Comparison of ENCODE assay signal across 19 cellular contexts in genomic region chr11:80388536-80388935, GRCh38.
"Had no signal": no experiment of that assay in that cellular context is flagged by ENCODE, and none has a peak within 500 bp of the region (broad histone marks: within the 10 kb centered on the region; RNA-seq: fewer than 3 reads in every experiment).

No MANE protein-coding gene starts in this region.

- H3K27ac Mint-ChIP-seq: naive thymus-derived CD4-positive, alpha-beta T cell; nephron progenitor cell; stimulated activated naive B cell treated with anti-CD40 and anti-IgM and Interleukin-4, amounts not matched to agents 10 μg/mL and 1 μg/mL and 100 μg/mL, for 72 hours; stimulated activated naive CD8-positive, alpha-beta T cell treated with anti-CD3 and anti-CD28 coated beads, Interleukin-15, amount 100 ng/mL, for 72 hours had no signal

- H3K9me3 ChIP-seq: ovary, right atrium auricular region, sigmoid colon, thoracic aorta, transverse colon had no signal

- H3K4me3 Mint-ChIP-seq: naive thymus-derived CD4-positive, alpha-beta T cell; nephron progenitor cell; stimulated activated naive B cell treated with anti-CD40 and anti-IgM and Interleukin-4, amounts not matched to agents 10 μg/mL and 1 μg/mL and 100 μg/mL, for 72 hours; stimulated activated naive CD8-positive, alpha-beta T cell treated with anti-CD3 and anti-CD28 coated beads, Interleukin-15, amount 100 ng/mL, for 72 hours had no signal

- DNase-seq: effector CD4-positive, alpha-beta T cell; foreskin melanocyte; head of caudate nucleus; hippocampal formation; kidney glomerular epithelial cell; naive thymus-derived CD4-positive, alpha-beta T cell; nephron progenitor cell; nucleus accumbens; ovary; sigmoid colon; stimulated activated CD4-positive, alpha-beta T cell treated with anti-CD3 and anti-CD28 coated beads, Interleukin-2, amount 100 ng/mL, for 24 hours; stimulated activated CD4-positive, alpha-beta T cell treated with anti-CD3 and anti-CD28 coated beads, Interleukin-4, amount 100 ng/mL, for 4 hours; stimulated activated naive B cell treated with anti-CD40 and anti-IgM and Interleukin-4, amounts not matched to agents 10 μg/mL and 1 μg/mL and 100 μg/mL, for 72 hours; stimulated activated naive CD8-positive, alpha-beta T cell treated with anti-CD3 and anti-CD28 coated beads, Interleukin-15, amount 100 ng/mL, for 72 hours; transverse colon had no signal

- H3K27ac ChIP-seq: coronary artery, ovary, right atrium auricular region, sigmoid colon, skin epidermis, thoracic aorta, transverse colon had no signal

- H3K27me3 Mint-ChIP-seq: naive thymus-derived CD4-positive, alpha-beta T cell; stimulated activated naive B cell treated with anti-CD40 and anti-IgM and Interleukin-4, amounts not matched to agents 10 μg/mL and 1 μg/mL and 100 μg/mL, for 72 hours; stimulated activated naive CD8-positive, alpha-beta T cell treated with anti-CD3 and anti-CD28 coated beads, Interleukin-15, amount 100 ng/mL, for 72 hours had no signal

- H3K4me3 ChIP-seq: coronary artery, ovary, right atrium auricular region, sigmoid colon, skin epidermis, thoracic aorta, transverse colon had no signal

- H3K36me3 ChIP-seq: ovary, right atrium auricular region, sigmoid colon, thoracic aorta, transverse colon had no signal

- H3K9me3 Mint-ChIP-seq: nephron progenitor cell had no signal

- ATAC-seq: naive thymus-derived CD4-positive, alpha-beta T cell; stimulated activated naive B cell treated with anti-CD40 and anti-IgM and Interleukin-4, amounts not matched to agents 10 μg/mL and 1 μg/mL and 100 μg/mL, for 72 hours; stimulated activated naive CD8-positive, alpha-beta T cell treated with anti-CD3 and anti-CD28 coated beads, Interleukin-15, amount 100 ng/mL, for 72 hours had no signal

- H3K4me1 ChIP-seq: right atrium auricular region, sigmoid colon, transverse colon had no signal

- H3K4me1 Mint-ChIP-seq: naive thymus-derived CD4-positive, alpha-beta T cell; stimulated activated naive B cell treated with anti-CD40 and anti-IgM and Interleukin-4, amounts not matched to agents 10 μg/mL and 1 μg/mL and 100 μg/mL, for 72 hours; stimulated activated naive CD8-positive, alpha-beta T cell treated with anti-CD3 and anti-CD28 coated beads, Interleukin-15, amount 100 ng/mL, for 72 hours had no signal

- H3K27me3 ChIP-seq: ovary, right atrium auricular region, sigmoid colon, transverse colon had no signal

- H3K36me3 Mint-ChIP-seq: naive thymus-derived CD4-positive, alpha-beta T cell; stimulated activated naive B cell treated with anti-CD40 and anti-IgM and Interleukin-4, amounts not matched to agents 10 μg/mL and 1 μg/mL and 100 μg/mL, for 72 hours had no signal
